ENCODE assay signal across 15 cellular contexts in genomic region chr1:225602590-225603206, GRCh38. TPM values are rescaled to one million over a fixed set of nuclear protein-coding genes. Genes with fewer than 3 reads are reported as not detected.
DNase-seq lines count a peak whose midpoint lies in the region; ATAC-seq, FAIRE-seq and TF ChIP-seq lines count a peak whose summit lies in the region.
"Had no signal": no experiment of that assay in that cellular context is flagged by ENCODE, and none has a peak within 500 bp of the region (broad histone marks: within the 10 kb centered on the region; RNA-seq: fewer than 3 reads in every experiment).

No MANE protein-coding gene starts in this region.

- H3K27ac ChIP-seq in A549 (peak overlapping the region in 1 of 2 experiments; percentile 26; a peak in 1 of 6 replicates), osteoblast (ENCODE audit: low read depth, low read length) (no peak overlapping the region)

- H3K4me2 ChIP-seq in A549 (peak overlapping the region; percentile 63), osteoblast (ENCODE audit: insufficient read depth, low read length) (peak overlapping the region; percentile 14)

- H3K36me3 ChIP-seq in osteoblast (ENCODE audit: insufficient read depth, low read length) = no peaks in the 10 kb centered on the region
- H3K36me3 ChIP-seq: gastroesophageal sphincter had no signal

- POLR2A ChIA-PET in A549 (lab: Yijun Ruan, JAX) = no interaction called here

- H4K20me1 ChIP-seq in osteoblast (ENCODE audit: insufficient read depth, low read length) = peaks cover 89% of the 10 kb centered on the region

- 0 out of 3 replicates have a peak, but pooled peaks cover 9% of the 10 kb centered on the region for H3K9me3 ChIP-seq in A549
- no peaks in the 10 kb centered on the region for H3K9me3 ChIP-seq in osteoblast (ENCODE audit: low read depth, low read length)
- H3K9me3 ChIP-seq: gastroesophageal sphincter had no signal

- TF ChIP-seq CTCF in A549 (IDR thresholded peaks at IDR 0.05) = no peak
- no peak for TF ChIP-seq CTCF in choroid plexus epithelial cell (conservative IDR thresholded peaks at IDR 0.05; ENCODE audit: low read depth, low read length)
- TF ChIP-seq CTCF in osteoblast (IDR thresholded peaks at IDR 0.05; ENCODE audit: extremely low read depth, low read depth, low read length) = no peak

- no peaks in the 10 kb centered on the region for H3K27me3 ChIP-seq in osteoblast (ENCODE audit: insufficient read depth, low read length)
- H3K27me3 ChIP-seq: gastroesophageal sphincter had no signal

- no peak overlapping the region; the same call in 2 of the 3 replicates for H3K4me3 ChIP-seq in A549
- H3K4me3 ChIP-seq in choroid plexus epithelial cell (ENCODE audit: low read depth, low read length) = no peak overlapping the region
- no peak overlapping the region for H3K4me3 ChIP-seq in osteoblast (ENCODE audit: insufficient read depth, low read length)
- H3K4me3 ChIP-seq: gastroesophageal sphincter had no signal

- H3K79me2 ChIP-seq in osteoblast (ENCODE audit: insufficient read depth, low read length) = peaks cover 98% of the 10 kb centered on the region

- 0% methylated on average over 1 of the region's 1 CpG for WGBS in A549 (ENCODE audit: missing lambda C conversion rate)

- FAIRE-seq in A549 (lab: Jason Lieb, UNC) = peak; percentile 13
- FAIRE-seq: bronchial epithelial cell had no signal

- TF ChIP-seq POLR2A in A549 (IDR thresholded peaks at IDR 0.05; ENCODE audit: low read length) = no peak

- no peak for TF ChIP-seq EP300 in A549 (IDR thresholded peaks at IDR 0.05)

- TF ChIP-seq RAD21 in A549 (conservative IDR thresholded peaks at IDR 0.05 in 1 of 2, IDR thresholded peaks at IDR 0.05 in 1 of 2) = no peak

- peaks cover 67% of the 10 kb centered on the region for H3K4me1 ChIP-seq in A549
- peaks cover 39% of the 10 kb centered on the region for H3K4me1 ChIP-seq in osteoblast (ENCODE audit: insufficient read depth, low read length)

- no peak for ATAC-seq in A549
- ATAC-seq in GM21381 (IDR thresholded peaks at IDR 0.05; ENCODE audit: unreplicated experiment) = no peak
- ATAC-seq: activated CD4-positive, CD25-positive, alpha-beta regulatory T cell treated with anti-CD3 and anti-CD28 coated beads, Interleukin-2, amount 50 U/mL, for 24 hours; effector memory CD8-positive, alpha-beta T cell; gastroesophageal sphincter had no signal

- no peak overlapping the region for H2AFZ ChIP-seq in osteoblast (ENCODE audit: low read length)

- no peak for DNase-seq in A549 (ENCODE audit: low read depth in 1 of 2, low spot score in 1 of 2)
- peak; percentile 34 for DNase-seq in LHCN-M2 (ENCODE audit: low read depth)
- DNase-seq in choroid plexus epithelial cell (ENCODE audit: low read depth) = peak; percentile 48
- peak; percentile 55 for DNase-seq in osteoblast (ENCODE audit: insufficient read length, low spot score, missing footprints)
- DNase-seq in NCI-H2029 (lab: John Stamatoyannopoulos, UW) = no peak
- DNase-seq in A172 (ENCODE audit: low spot score) = no peak
- no peak for DNase-seq in islet precursor cell
- DNase-seq: activated naive CD4-positive, alpha-beta T cell; effector memory CD8-positive, alpha-beta T cell; substantia nigra had no signal

- CTCF ChIA-PET in A549 (lab: Yijun Ruan, JAX) = interaction anchor here (0.6 to 1.9 kb wide), 5 partner anchors 73 to 223 kb away, joined by 3 to 7 read pairs (median 3); no protein-coding TSS in a partner anchor

TF ChIP-seq in A549, 52 proteins besides CTCF, POLR2A, EP300 and RAD21:
- TF ChIP-seq CHD2 (IDR thresholded peaks at IDR 0.05; ENCODE audit: low read length, partially characterized antibody) (no peak), ELK1 (IDR thresholded peaks at IDR 0.05; ENCODE audit: low read depth, low read length) (no peak), HES2 (IDR thresholded peaks at IDR 0.05) (no peak), HOXA7 (CRISPR knock-in tag; IDR thresholded peaks at IDR 0.05) (no peak), HEYL (CRISPR knock-in tag; IDR thresholded peaks at IDR 0.05) (no peak), PHF8 (IDR thresholded peaks at IDR 0.05; ENCODE audit: borderline replicate concordance, low read depth) (no peak), FOSB (CRISPR knock-in tag; IDR thresholded peaks at IDR 0.05) (no peak), TFCP2L1 (CRISPR knock-in tag; IDR thresholded peaks at IDR 0.05) (no peak), PBX3 (IDR thresholded peaks at IDR 0.05) (no peak), SMC3 (IDR thresholded peaks at IDR 0.05) (no peak), ZC3H11A (IDR thresholded peaks at IDR 0.05) (no peak), TP53 (CRISPR knock-in tag; IDR thresholded peaks at IDR 0.05) (no peak), FOSL2 (IDR thresholded peaks at IDR 0.05) (no peak), FOSL2 (CRISPR knock-in tag; IDR thresholded peaks at IDR 0.05) (no peak), KDM1A (IDR thresholded peaks at IDR 0.05; ENCODE audit: low read depth) (no peak), POLR2AphosphoS2 (conservative IDR thresholded peaks at IDR 0.05; ENCODE audit: low read length) (no peak), RCOR1 (IDR thresholded peaks at IDR 0.05; ENCODE audit: low read depth, low read length) (no peak), GATA3 (IDR thresholded peaks at IDR 0.05; ENCODE audit: borderline replicate concordance) (no peak), JUNB (IDR thresholded peaks at IDR 0.05) (no peak), HOXB13 (CRISPR knock-in tag; IDR thresholded peaks at IDR 0.05; ENCODE audit: low read depth) (no peak)
- TF ChIP-seq, protein P1, sequence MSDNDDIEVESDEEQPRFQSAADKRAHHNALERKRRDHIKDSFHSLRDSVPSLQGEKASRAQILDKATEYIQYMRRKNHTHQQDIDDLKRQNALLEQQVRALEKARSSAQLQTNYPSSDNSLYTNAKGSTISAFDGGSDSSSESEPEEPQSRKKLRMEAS (IDR thresholded peaks at IDR 0.05) = no peak

RNA-seq across cellular contexts. Expression of gene ENAH, which starts 50.2 kb away (rescaled TPM):
- 124 and 142 TPM in 2 replicates for polyA plus RNA-seq in A549 (2011; rRNA removed)
- 32.6 and 33.0 TPM in 2 replicates for polyA plus RNA-seq in A549 (2012; cell fraction: cytosol; rRNA removed)
- 19.3 and 23.0 TPM in 2 replicates for polyA plus RNA-seq in A549 (2012; cell fraction: nucleus; rRNA removed)
- polyA plus RNA-seq in A549 (2017; fragmentation: RNase III; extraction: RNeasy Plus Mini Kit Qiagen cat#74134 plus additional on column Dnase treatment) = 155 to 172 TPM (median 167 TPM) in 3 replicates
- 97.3 and 100 TPM in 2 replicates for polyA minus RNA-seq in A549 (2011; rRNA and poly(A)+ RNA removed)
- total RNA-seq in LHCN-M2 (2014; rRNA removed) = 82.4 and 91.8 TPM in 2 replicates
- polyA plus RNA-seq in LHCN-M2 (2012) = 58.3 TPM
- 344 and 453 TPM in 2 replicates for total RNA-seq in osteoblast
- 129 and 155 TPM in 2 replicates for total RNA-seq in A172 (2014; rRNA removed; shearing (Covaris generic))
- total RNA-seq: T-helper 1 cell treated with Interleukin-12 subunit alpha and Interleukin-12 subunit beta and Interleukin-4 antibody, amounts not matched to agents 30 ng/mL and 1 ng/mL, for 36 hours had no signal

Comparison
In these comparisons a context has a peak if more than half of its experiments do, and no peak if none do; other contexts are left out.
1. DNase-seq: peak in LHCN-M2 (single experiment), choroid plexus epithelial cell (single experiment) and osteoblast (single experiment); none in A549 (0 of 2), NCI-H2029 (single experiment), A172 (single experiment) and islet precursor cell (single experiment).